18 cellular contexts compared by ENCODE assay signal in genomic region chr5:176538985-176539384, GRCh38. TPM values are rescaled to one million over a fixed set of nuclear protein-coding genes. Genes with fewer than 3 reads are reported as not detected.
A peak's percentile ranks its signal among the peaks of the same experiment; 100 is the strongest.
DNase-seq lines count a peak whose midpoint lies in the region; ATAC-seq, FAIRE-seq and TF ChIP-seq lines count a peak whose summit lies in the region.
"Had no signal": no experiment of that assay in that cellular context is flagged by ENCODE, and none has a peak within 500 bp of the region (broad histone marks: within the 10 kb centered on the region; RNA-seq: fewer than 3 reads in every experiment).

No MANE protein-coding gene starts in this region.

- H4K8ac ChIP-seq in H1 (ENCODE audit: extremely low read depth, insufficient read depth, low read length): no peak overlapping the region; the same call in 1 of the 2 replicates

- H3K79me2 ChIP-seq in OCI-LY1 (ENCODE audit: insufficient read depth, low read length) (peaks cover 25% of the 10 kb centered on the region), H1 (ENCODE audit: control insufficient read depth in 1 of 2, insufficient read depth in 2 of 2, low read length in 2 of 2) (peaks cover 25 to 28% of the 10 kb centered on the region in 2 experiments)

- H3K23me2 ChIP-seq in H1 (ENCODE audit: low read depth, low read length): peaks cover 21% of the 10 kb centered on the region

- H3K4me3 Mint-ChIP-seq in activated CD8-positive, alpha-beta memory T cell treated with anti-CD3 and anti-CD28 coated beads, Interleukin-2, amount 10 ng/mL, durations not matched to agents 7 days and 5 days: no peak overlapping the region

- H2AFZ ChIP-seq in OCI-LY1 (ENCODE audit: low read length) (no peak overlapping the region), H1 (ENCODE audit: low read length) (no peak overlapping the region)

- no peak overlapping the region for H3K18ac ChIP-seq in H1 (ENCODE audit: extremely low read depth, low read length)

- no peak overlapping the region for H2BK20ac ChIP-seq in H1 (ENCODE audit: low read length)

- no peak overlapping the region for H4K91ac ChIP-seq in H1 (replicated peaks; ENCODE audit: insufficient read length, low read length)

- no peaks in the 10 kb centered on the region for H3F3A ChIP-seq in OCI-LY1 (ENCODE audit: insufficient read depth, low read length)

- no peak overlapping the region for H3K14ac ChIP-seq in H1 (ENCODE audit: insufficient read length)

- no peak overlapping the region for H2AK5ac ChIP-seq in H1 (ENCODE audit: low read depth, low read length)

- no peak for FAIRE-seq in H1 (lab: Jason Lieb, UNC)
- FAIRE-seq: astrocyte had no signal

- H3K36me3 ChIP-seq in OCI-LY1 (ENCODE audit: insufficient read depth, low read length): peaks cover 13% of the 10 kb centered on the region; the same call in 1 of the 2 replicates
- H3K36me3 ChIP-seq in H1 (ENCODE audit: control insufficient read depth in 2 of 4, insufficient read depth in 4 of 4, low read length in 3 of 4): peaks cover 0 to 9% (median 4%) of the 10 kb centered on the region in 4 experiments; a peak in 4 of 8 replicates
- H3K36me3 ChIP-seq in skeletal muscle tissue (ENCODE audit: control insufficient read depth in 3 of 3, insufficient read depth in 3 of 3, low read length in 3 of 3): no peaks in the 10 kb centered on the region

- H3K23ac ChIP-seq in H1 (ENCODE audit: insufficient read length): no peak overlapping the region

- H3K36me3 Mint-ChIP-seq in activated CD8-positive, alpha-beta memory T cell treated with anti-CD3 and anti-CD28 coated beads, Interleukin-2, amount 10 ng/mL, durations not matched to agents 7 days and 5 days: peaks cover 12% of the 10 kb centered on the region

- no peaks in the 10 kb centered on the region for H3K9me2 ChIP-seq in OCI-LY1 (ENCODE audit: low read depth, low read length)

- H3K27me3 ChIP-seq in OCI-LY1 (ENCODE audit: insufficient read depth, low read length): no peaks in the 10 kb centered on the region
- H3K27me3 ChIP-seq in H1 (replicated peaks in 1 of 4; ENCODE audit: control insufficient read depth in 3 of 4, extremely low read depth in 1 of 4, insufficient read depth in 3 of 4, low read length in 3 of 4): no peaks in the 10 kb centered on the region; a peak in 1 of 7 replicates
- no peaks in the 10 kb centered on the region for H3K27me3 ChIP-seq in skeletal muscle tissue (ENCODE audit: control insufficient read depth in 3 of 3, insufficient read depth in 3 of 3, low read length in 3 of 3)

- peak overlapping the region; percentile 65 for H3K27ac ChIP-seq in OCI-LY1 (ENCODE audit: low read depth, low read length, poor library complexity, severe bottlenecking)
- no peak overlapping the region for H3K27ac ChIP-seq in H1 (ENCODE audit: low read depth, low read length)
- H3K27ac ChIP-seq in skeletal muscle tissue (ENCODE audit: low read depth, low read length): peak overlapping the region; percentile 2

- H3K9me3 Mint-ChIP-seq in activated CD8-positive, alpha-beta memory T cell treated with anti-CD3 and anti-CD28 coated beads, Interleukin-2, amount 10 ng/mL, durations not matched to agents 7 days and 5 days (ENCODE audit: low read depth): no peaks in the 10 kb centered on the region

- H4K20me1 ChIP-seq in OCI-LY1 (ENCODE audit: insufficient read depth, low read length) (no peaks in the 10 kb centered on the region), H1 (replicated peaks in 1 of 2; ENCODE audit: control insufficient read depth in 1 of 2, insufficient read depth in 2 of 2, low read length in 2 of 2) (peaks cover 7 to 14% of the 10 kb centered on the region in 2 experiments)

- H3K4me1 Mint-ChIP-seq in activated CD8-positive, alpha-beta memory T cell treated with anti-CD3 and anti-CD28 coated beads, Interleukin-2, amount 10 ng/mL, durations not matched to agents 7 days and 5 days: peaks cover 58% of the 10 kb centered on the region

- no peak for TF ChIP-seq RAD21 in H1 (IDR thresholded peaks at IDR 0.05 in 1 of 2, conservative IDR thresholded peaks at IDR 0.05 in 1 of 2; ENCODE audit: low read depth in 2 of 2, low read length in 2 of 2)

- H3K4ac ChIP-seq in H1 (replicated peaks; ENCODE audit: insufficient read length, low read depth, low read length): no peak overlapping the region

- H3K27me3 Mint-ChIP-seq in activated CD8-positive, alpha-beta memory T cell treated with anti-CD3 and anti-CD28 coated beads, Interleukin-2, amount 10 ng/mL, durations not matched to agents 7 days and 5 days: no peaks in the 10 kb centered on the region

- DNase-seq in activated CD8-positive, alpha-beta memory T cell treated with anti-CD3 and anti-CD28 coated beads, Interleukin-2, amount 10 ng/mL, durations not matched to agents 7 days and 5 days: no peak
- no peak for DNase-seq in activated CD8-positive, alpha-beta memory T cell treated with anti-CD3 and anti-CD28 coated beads for 24 hours
- DNase-seq in H1 (ENCODE audit: low read depth in 1 of 2, low spot score in 2 of 2) (no peak), medulla oblongata (ENCODE audit: extremely low spot score) (no peak), foreskin fibroblast (no peak)
- DNase-seq: activated T-cell treated with anti-CD3 and anti-CD28 coated beads, Interleukin-2, amount 50 U/mL, for 1 hour; DMS153; GOT3; IMR-90; NCI-H1105 treated with DMSO at 0.1 percent for 48 hours; NCI-H226; stimulated activated CD4-positive, alpha-beta T cell treated with anti-CD3 and anti-CD28 coated beads, Interleukin-12 subunit alpha, Interleukin-12 subunit beta, amount 100 ng/mL, for 4 hours; WERI-Rb-1 had no signal

- TF ChIP-seq EP300 in H1 (IDR thresholded peaks at IDR 0.05; ENCODE audit: borderline replicate concordance in 1 of 2, low read depth in 2 of 2, low read length in 2 of 2): no peak

- no peak overlapping the region for H4K5ac ChIP-seq in H1 (ENCODE audit: insufficient read length, low read depth, low read length)

- WGBS in H1 (ENCODE audit: extremely low coverage in 1 of 2, insufficient coverage in 1 of 2, insufficient read length in 1 of 2, insufficient replicate concordance in 2 of 2, low coverage in 1 of 2, low lambda C conversion rate in 2 of 2, missing lambda C conversion rate in 1 of 2), 2 experiments: 97% methylated on average over 5 of the region's 5 CpGs; no CpG with 5 or more reads in 1 of the 2 experiments

- CTCF ChIA-PET in activated CD8-positive, alpha-beta memory T cell treated with anti-CD3 and anti-CD28 coated beads, Interleukin-2, amount 10 ng/mL, durations not matched to agents 7 days and 5 days (lab: Charles Lee): interaction anchor here (1.1 to 2.7 kb wide), 5 partner anchors 9 to 122 kb away, joined by 4 to 15 read pairs (median 7); partner anchors contain the start of genes CLTB and FAF2
- CTCF ChIA-PET in H1 (lab: Charles Lee; ENCODE audit: partially characterized antibody): interaction anchor here (0.9 to 3.1 kb wide), 12 partner anchors 10 to 97 kb away, joined by 3 to 12 read pairs (median 4); partner anchors contain the start of gene CDHR2

- no peak overlapping the region; the same call in 1 of the 2 replicates for H2BK12ac ChIP-seq in H1 (ENCODE audit: low read depth, low read length)

- no peak overlapping the region for H2BK5ac ChIP-seq in H1 (ENCODE audit: low read depth, low read length)

- H3K9me3 ChIP-seq in OCI-LY1 (ENCODE audit: low read length): no peaks in the 10 kb centered on the region
- no peaks in the 10 kb centered on the region for H3K9me3 ChIP-seq in H1 (ENCODE audit: insufficient read depth in 2 of 2, low read depth in 1 of 2, low read length in 1 of 2)
- no peaks in the 10 kb centered on the region for H3K9me3 ChIP-seq in skeletal muscle tissue (ENCODE audit: control insufficient read depth in 3 of 3, low read length in 3 of 3)

- TF ChIP-seq CTCF in OCI-LY1 (IDR thresholded peaks at IDR 0.05; ENCODE audit: low read length): no peak
- no peak for TF ChIP-seq CTCF in H1 (IDR thresholded peaks at IDR 0.05; ENCODE audit: control extremely low read depth in 1 of 3, insufficient read depth in 1 of 3, low read depth in 1 of 3, low read length in 3 of 3)
- TF ChIP-seq CTCF in foreskin fibroblast (IDR thresholded peaks at IDR 0.05; ENCODE audit: low read depth, low read length): no peak

- no peak overlapping the region for H3K56ac ChIP-seq in H1 (replicated peaks; ENCODE audit: insufficient read length, low read depth, low read length)

- H3K9ac ChIP-seq in OCI-LY1 (ENCODE audit: low read length): no peak overlapping the region
- H3K9ac ChIP-seq in H1 (replicated peaks in 1 of 4; ENCODE audit: extremely low read depth in 1 of 4, low read depth in 3 of 4, low read length in 3 of 4): no peak overlapping the region
- H3K9ac ChIP-seq in skeletal muscle tissue (ENCODE audit: low read depth in 1 of 3, low read length in 3 of 3): peak overlapping the region in 1 of 3 donors; percentile 40

- H2BK120ac ChIP-seq in H1 (replicated peaks; ENCODE audit: low read depth, low read length): no peak overlapping the region

- H3K4me2 ChIP-seq in OCI-LY1 (ENCODE audit: low read length) (no peak overlapping the region), H1 (ENCODE audit: insufficient read depth in 1 of 2, low read depth in 2 of 2, low read length in 2 of 2) (no peak overlapping the region; a peak in 1 of 4 replicates)

- peak overlapping the region; percentile 60 for H3K27ac Mint-ChIP-seq in activated CD8-positive, alpha-beta memory T cell treated with anti-CD3 and anti-CD28 coated beads, Interleukin-2, amount 10 ng/mL, durations not matched to agents 7 days and 5 days

- H2BK15ac ChIP-seq in H1 (ENCODE audit: low read length): 0 out of 2 replicates have a peak overlapping the region, but pooled peaks have one; percentile 36

- H3K4me1 ChIP-seq in OCI-LY1 (ENCODE audit: insufficient read depth, low read length, severe bottlenecking) (peaks cover 48% of the 10 kb centered on the region), H1 (replicated peaks in 1 of 4; ENCODE audit: control insufficient read depth in 3 of 4, insufficient read depth in 4 of 4, low read length in 3 of 4) (peaks cover 13 to 34% (median 32%) of the 10 kb centered on the region in 4 experiments), skeletal muscle tissue (ENCODE audit: control insufficient read depth in 3 of 3, insufficient read depth in 3 of 3, low read length in 3 of 3) (peaks cover 42 to 64% (median 49%) of the 10 kb centered on the region in 3 donors)

- no peak for ATAC-seq in activated CD8-positive, alpha-beta memory T cell treated with anti-CD3 and anti-CD28 coated beads, Interleukin-2, amount 10 ng/mL, durations not matched to agents 7 days and 5 days
- ATAC-seq in HG03135 (IDR thresholded peaks at IDR 0.05; ENCODE audit: unreplicated experiment): no peak

- no peak for TF ChIP-seq POLR2A in H1 (IDR thresholded peaks at IDR 0.05; ENCODE audit: control extremely low read depth in 1 of 2, low read depth in 2 of 2, low read length in 2 of 2)

- POLR2A ChIA-PET in H1 (lab: Charles Lee; ENCODE audit: partially characterized antibody): interaction anchor here (0.5 to 21.1 kb wide), 12 partner anchors 8 to 286 kb away, joined by 3 to 458 read pairs (median 4); partner anchors contain the start of genes CDHR2, FAF2, HIGD2A and NOP16

- H3K79me1 ChIP-seq in H1 (ENCODE audit: low read depth, low read length): peaks cover 10% of the 10 kb centered on the region

- H3K4me3 ChIP-seq in OCI-LY1 (ENCODE audit: low read depth, low read length, poor library complexity, severe bottlenecking) (no peak overlapping the region), H1 (ENCODE audit: extremely low read depth in 1 of 4, insufficient read depth in 2 of 4, low read depth in 3 of 4, low read length in 4 of 4) (no peak overlapping the region), skeletal muscle tissue (ENCODE audit: low read length in 3 of 3) (no peak overlapping the region), foreskin fibroblast (ENCODE audit: low read depth in 1 of 2, low read length in 2 of 2) (no peak overlapping the region)

RNA-seq across cellular contexts. Expression of gene RNF44, which starts 1.8 kb away (rescaled TPM):
- 100 to 1,000 TPM in 1 of 2 experiments, 10 to 100 TPM in 1; 96.5 to 111 TPM for total RNA-seq in activated CD8-positive, alpha-beta memory T cell treated with anti-CD3 and anti-CD28 coated beads, Interleukin-2, amount 10 ng/mL, durations not matched to agents 7 days and 5 days
- 164 and 178 TPM in 2 replicates for total RNA-seq in H1 (2021; fragmentation: NEBNext Ultra II Directional; extraction: Animal tissue kit (Norgen Biotek cat#: 25700))
- polyA plus RNA-seq in H1 (2011; rRNA removed): 54.7 and 109 TPM in 2 replicates
- polyA plus RNA-seq in H1 (2011; cell fraction: cytosol; rRNA removed): 42.9 TPM
- 283 TPM for polyA plus RNA-seq in H1 (2011; cell fraction: nucleus; rRNA removed)
- polyA plus RNA-seq in H1 (2012, experiment 1 of 2): 101 to 137 TPM (median 120 TPM) in 4 replicates
- polyA plus RNA-seq in H1 (2012, experiment 2 of 2): 87.2 TPM
- 97.6 TPM for polyA plus RNA-seq in H1 (2013, experiment 1 of 2)
- 91.7 TPM for polyA plus RNA-seq in H1 (2013, experiment 2 of 2)
- 15.9 and 24.4 TPM in 2 replicates for polyA minus RNA-seq in H1 (2011; rRNA and poly(A)+ RNA removed)
- 100 TPM for polyA minus RNA-seq in H1 (2011; cell fraction: cytosol; rRNA and poly(A)+ RNA removed)
- polyA minus RNA-seq in H1 (2011; cell fraction: nucleus; rRNA and poly(A)+ RNA removed): 120 TPM
- 2.1 TPM for total RNA-seq in skeletal muscle tissue

RNA-seq across cellular contexts. Expression of gene CDHR2, which starts 10.2 kb away (rescaled TPM):
- 1 to 10 TPM in 1 of 2 experiments, under 1 TPM in 1; 0.56 to 1.6 TPM for total RNA-seq in activated CD8-positive, alpha-beta memory T cell treated with anti-CD3 and anti-CD28 coated beads, Interleukin-2, amount 10 ng/mL, durations not matched to agents 7 days and 5 days
- 0.43 and 0.69 TPM in 2 replicates for total RNA-seq in H1 (2021; fragmentation: NEBNext Ultra II Directional; extraction: Animal tissue kit (Norgen Biotek cat#: 25700))
- 0.02 and 0.06 TPM in 2 replicates for polyA plus RNA-seq in H1 (2011; rRNA removed)
- 0.04 TPM for polyA plus RNA-seq in H1 (2011; cell fraction: cytosol; rRNA removed)
- 0.26 TPM for polyA plus RNA-seq in H1 (2011; cell fraction: nucleus; rRNA removed)
- 0.08 to 0.52 TPM (median 0.25 TPM) in 3 of 4 replicates, not detected in the other for polyA plus RNA-seq in H1 (2012, experiment 1 of 2)
- polyA plus RNA-seq in H1 (2012, experiment 2 of 2): not detected
- 0.04 TPM for polyA plus RNA-seq in H1 (2013, experiment 1 of 2)
- 0.02 TPM for polyA plus RNA-seq in H1 (2013, experiment 2 of 2)
- polyA minus RNA-seq in H1 (2011; rRNA and poly(A)+ RNA removed): 0.06 and 0.17 TPM in 2 replicates
- polyA minus RNA-seq in H1 (2011; cell fraction: cytosol; rRNA and poly(A)+ RNA removed): not detected
- 0.50 TPM for polyA minus RNA-seq in H1 (2011; cell fraction: nucleus; rRNA and poly(A)+ RNA removed)
- total RNA-seq in skeletal muscle tissue: not detected
- total RNA-seq: fibroblast of villous mesenchyme, IMR-90 had no signal
- polyA plus RNA-seq: IMR-90 had no signal

Comparison
In these comparisons a context has a peak if more than half of its experiments do, and no peak if none do; other contexts are left out.
1. RNA of gene RNF44, which starts 1.8 kb away (total RNA-seq): 164 to 178 TPM in H1 and 96.5 to 111 TPM in activated CD8-positive, alpha-beta memory T cell treated with anti-CD3 and anti-CD28 coated beads, Interleukin-2, amount 10 ng/mL, durations not matched to agents 7 days and 5 days; 2.1 TPM in skeletal muscle tissue (single experiment); every median in the first group is over 10 times any median in the second.